ENCODE assay signal across 10 cellular contexts in the genomic region with DNA sequence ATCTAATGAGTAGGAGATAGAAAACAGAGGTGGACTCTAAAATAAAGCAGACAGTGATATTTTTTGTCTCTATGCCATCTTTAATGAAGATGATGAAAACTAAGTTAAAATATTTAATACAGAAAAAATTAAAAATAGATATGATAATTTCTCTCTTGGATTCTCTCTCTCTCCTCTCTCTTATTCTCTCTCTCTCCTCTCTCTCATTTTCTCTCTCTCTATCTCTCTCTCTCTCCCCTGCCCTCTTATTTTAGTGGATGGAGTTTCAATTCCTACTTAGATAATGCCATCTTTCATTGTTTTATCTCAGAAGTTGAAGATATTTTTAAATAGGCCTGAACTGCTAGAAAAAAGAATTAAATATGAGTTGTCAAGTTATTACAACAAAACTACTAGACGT. TPM values are rescaled to one million over a fixed set of nuclear protein-coding genes. Genes with fewer than 3 reads are reported as not detected.
"Had no signal": no experiment of that assay in that cellular context is flagged by ENCODE, and none has a peak within 500 bp of the region (broad histone marks: within the 10 kb centered on the region; RNA-seq: fewer than 3 reads in every experiment).

No MANE protein-coding gene starts in this region.

- DNase-seq: GM23248, GOT3, H7, IMR-90, KG1 had no signal

- H3K4me1 ChIP-seq: HAP-1 had no signal

- H3K9ac ChIP-seq: GM23248 had no signal

- ATAC-seq: HCT116, K562 had no signal

- H3K36me3 ChIP-seq: HAP-1 had no signal

- H2AFZ ChIP-seq: GM23248 had no signal

- H3K9me3 ChIP-seq: HAP-1 had no signal

- H3K4me3 ChIP-seq: GM23248, HAP-1, K562 had no signal

- H3K27ac ChIP-seq: GM23248 had no signal

RNA-seq across cellular contexts. Expression of gene ESM1, which starts 38.2 kb away (rescaled TPM):
- total RNA-seq: H4, H7, HT-29, K562 had no signal
- polyA plus RNA-seq: K562 had no signal
